Comparison of ENCODE assay signal across 11 cellular contexts in the genomic region with DNA sequence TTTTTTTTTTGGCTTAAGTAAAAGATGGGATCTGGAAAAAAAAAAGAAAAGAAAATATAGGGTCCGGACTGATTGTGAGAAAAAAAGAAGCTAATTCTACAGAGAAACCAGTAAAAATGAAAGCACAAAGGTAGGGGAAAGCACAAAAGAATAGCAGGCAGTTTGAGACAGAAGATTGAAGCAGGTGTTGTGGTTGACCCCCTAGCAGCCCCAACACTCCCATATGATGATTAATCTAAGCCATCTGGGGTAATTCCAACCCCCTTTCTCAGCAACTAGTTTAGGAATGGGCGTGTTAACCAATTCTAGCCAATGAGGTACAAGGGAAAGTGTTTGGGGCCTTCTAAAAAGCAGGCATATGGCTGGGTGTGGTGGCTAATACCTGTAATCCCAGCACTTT.
A peak's percentile ranks its signal among the peaks of the same experiment; 100 is the strongest.
DNase-seq lines count a peak whose midpoint lies in the region; ATAC-seq and TF ChIP-seq lines count a peak whose summit lies in the region.
"Had no signal": no experiment of that assay in that cellular context is flagged by ENCODE, and none has a peak within 500 bp of the region (broad histone marks: within the 10 kb centered on the region; RNA-seq: fewer than 3 reads in every experiment).

No MANE protein-coding gene starts in this region.

- peaks cover 7% of the 10 kb centered on the region; the same call in 1 of the 2 replicates for H3K79me2 ChIP-seq in Karpas-422 (ENCODE audit: low read length)

- H3K4me1 ChIP-seq in Karpas-422 (ENCODE audit: low read length) (peaks cover 12% of the 10 kb centered on the region), Caco-2 (no peaks in the 10 kb centered on the region)

- no peak overlapping the region for H3K4me3 ChIP-seq in Karpas-422 (ENCODE audit: low read length)
- H3K4me3 ChIP-seq in Caco-2 (ENCODE audit: low read depth, low read length): no peak overlapping the region
- H3K4me3 ChIP-seq: BLaER1 treated with 17β-estradiol and CSF1 and Interleukin-3, amounts not matched to agents 10 nM and 100 nM; heart right ventricle had no signal

- no peak for TF ChIP-seq CTCF in natural killer cell (IDR thresholded peaks at IDR 0.05)
- TF ChIP-seq CTCF in Caco-2 (IDR thresholded peaks at IDR 0.05; ENCODE audit: insufficient read depth in 1 of 2, low read depth in 1 of 2, low read length in 1 of 2, severe bottlenecking in 1 of 2, unreplicated experiment in 1 of 2): no peak

- H3K9ac ChIP-seq in Karpas-422 (ENCODE audit: low read length): no peak overlapping the region
- H3K9ac ChIP-seq: BLaER1 treated with 17β-estradiol and CSF1 and Interleukin-3, amounts not matched to agents 10 nM and 100 nM had no signal

- H4K20me1 ChIP-seq in Karpas-422 (ENCODE audit: insufficient read depth, low read depth, low read length): no peaks in the 10 kb centered on the region
- H4K20me1 ChIP-seq: BLaER1 treated with 17β-estradiol and CSF1 and Interleukin-3, amounts not matched to agents 10 nM and 100 nM had no signal

- H3K27ac ChIP-seq in Karpas-422 (ENCODE audit: low read length): peak overlapping the region; percentile 1; the same call in 1 of the 2 replicates

- no peaks in the 10 kb centered on the region for H3K27me3 Mint-ChIP-seq in natural killer cell treated with Interleukin-12 subunit alpha and Interleukin-12 subunit beta and Interleukin-15 and Interleukin-18, amount 100 ng/mL, for 72 hours
- H3K27me3 Mint-ChIP-seq in natural killer cell (ENCODE audit: low read depth in 2 of 2) (no peaks in the 10 kb centered on the region), Caco-2 (ENCODE audit: insufficient read depth, unreplicated experiment) (no peaks in the 10 kb centered on the region)

- no peak overlapping the region for H2AFZ ChIP-seq in Karpas-422 (ENCODE audit: low read length)

- H3K4me3 Mint-ChIP-seq in natural killer cell treated with Interleukin-12 subunit alpha and Interleukin-12 subunit beta and Interleukin-15 and Interleukin-18, amount 100 ng/mL, for 72 hours: peak overlapping the region; percentile 69
- no peak overlapping the region for H3K4me3 Mint-ChIP-seq in natural killer cell
- no peak overlapping the region for H3K4me3 Mint-ChIP-seq in Caco-2 (ENCODE audit: unreplicated experiment)

- POLR2A ChIA-PET in Caco-2 (lab: Charles Lee): no interaction called here

- H3K36me3 ChIP-seq in Karpas-422 (ENCODE audit: insufficient read depth, low read length) (peaks cover 18% of the 10 kb centered on the region), Caco-2 (ENCODE audit: control insufficient read depth, insufficient read depth, low read length) (no peaks in the 10 kb centered on the region)

- peaks cover 5% of the 10 kb centered on the region for H3K9me3 Mint-ChIP-seq in natural killer cell treated with Interleukin-12 subunit alpha and Interleukin-12 subunit beta and Interleukin-15 and Interleukin-18, amount 100 ng/mL, for 72 hours
- peaks cover 0 to 3% of the 10 kb centered on the region in 2 donors for H3K9me3 Mint-ChIP-seq in natural killer cell
- H3K9me3 Mint-ChIP-seq in Caco-2 (ENCODE audit: unreplicated experiment): no peaks in the 10 kb centered on the region

- no peaks in the 10 kb centered on the region for H3K9me2 ChIP-seq in Karpas-422 (replicated peaks; ENCODE audit: insufficient read depth, low read length)

- H3K27ac Mint-ChIP-seq in natural killer cell treated with Interleukin-12 subunit alpha and Interleukin-12 subunit beta and Interleukin-15 and Interleukin-18, amount 100 ng/mL, for 72 hours: peak overlapping the region; percentile 99
- H3K27ac Mint-ChIP-seq in natural killer cell (no peak overlapping the region), Caco-2 (ENCODE audit: unreplicated experiment) (no peak overlapping the region)

- CTCF ChIA-PET in Caco-2 (lab: Charles Lee): interaction anchor here (0.7 kb wide), 1 partner anchor 1292 kb away, joined by 4 read pairs; no protein-coding TSS in a partner anchor

- no peak overlapping the region for H3K4me2 ChIP-seq in Karpas-422 (ENCODE audit: low read depth, low read length, poor library complexity, severe bottlenecking)

- peak; percentile 46 to 67 for ATAC-seq in natural killer cell treated with Interleukin-12 subunit alpha and Interleukin-12 subunit beta and Interleukin-15 and Interleukin-18, amount 100 ng/mL, for 72 hours
- no peak for ATAC-seq in natural killer cell
- peak; percentile 77 for ATAC-seq in HG02623 (IDR thresholded peaks at IDR 0.05; ENCODE audit: unreplicated experiment)
- ATAC-seq in stimulated activated naive CD8-positive, alpha-beta T cell treated with anti-CD3 and anti-CD28 coated beads, Interleukin-15, Interleukin-2, amounts not matched to agents 100 U/mL and 50 U/mL, for 24 hours: peak; percentile 75
- ATAC-seq: heart right ventricle had no signal

- H3K9me3 ChIP-seq in Karpas-422 (ENCODE audit: low read length): no peaks in the 10 kb centered on the region
- H3K9me3 ChIP-seq in Caco-2: no peaks in the 10 kb centered on the region

- no TSS peak for BruUV-seq in Caco-2 (replicated peaks; lab: Mats Ljungman, UMichigan)

- intact Hi-C loops in natural killer cell (cut with micrococcal nuclease): no loop called here
- intact Hi-C loops in Caco-2 (cut with micrococcal nuclease; ENCODE audit: unreplicated experiment): no loop called here

- peaks cover 20% of the 10 kb centered on the region for H3K36me3 Mint-ChIP-seq in natural killer cell treated with Interleukin-12 subunit alpha and Interleukin-12 subunit beta and Interleukin-15 and Interleukin-18, amount 100 ng/mL, for 72 hours
- H3K36me3 Mint-ChIP-seq in natural killer cell (no peaks in the 10 kb centered on the region), Caco-2 (ENCODE audit: insufficient read depth, unreplicated experiment) (peaks cover 17% of the 10 kb centered on the region)

- DNase-seq in natural killer cell treated with Interleukin-12 subunit alpha and Interleukin-12 subunit beta and Interleukin-15 and Interleukin-18, amount 100 ng/mL, for 72 hours (ENCODE audit: low spot score): no peak
- DNase-seq in natural killer cell (no peak), Karpas-422 (no peak), Caco-2 (no peak), HUDEP-2 (lab: John Stamatoyannopoulos, UW; ENCODE audit: unreplicated experiment in 76 of 76) (no peak)
- no peak for DNase-seq in stimulated activated naive CD8-positive, alpha-beta T cell treated with anti-CD3 and anti-CD28 coated beads, Interleukin-15, Interleukin-2, amounts not matched to agents 100 U/mL and 50 U/mL, for 24 hours
- DNase-seq in NK-92 treated with Interleukin-12 subunit alpha and Interleukin-12 subunit beta, amount 100 ng/mL, for 24 hours (lab: John Stamatoyannopoulos, UW): no peak
- DNase-seq: anterior cingulate cortex, heart right ventricle had no signal

- H3K27me3 ChIP-seq in Karpas-422 (ENCODE audit: low read length) (no peaks in the 10 kb centered on the region), Caco-2 (replicated peaks; ENCODE audit: control insufficient read depth, insufficient read depth, low read length) (no peaks in the 10 kb centered on the region)
- H3K27me3 ChIP-seq: BLaER1 treated with 17β-estradiol and CSF1 and Interleukin-3, amounts not matched to agents 10 nM and 100 nM; heart right ventricle had no signal

- peaks cover 45 to 52% of the 10 kb centered on the region in 2 donors for H3K4me1 Mint-ChIP-seq in natural killer cell treated with Interleukin-12 subunit alpha and Interleukin-12 subunit beta and Interleukin-15 and Interleukin-18, amount 100 ng/mL, for 72 hours (ENCODE audit: low read depth in 2 of 2)
- peaks cover 6 to 16% of the 10 kb centered on the region in 2 donors for H3K4me1 Mint-ChIP-seq in natural killer cell
- H3K4me1 Mint-ChIP-seq in Caco-2 (ENCODE audit: low read depth, unreplicated experiment): no peaks in the 10 kb centered on the region

Comparison
In these comparisons a context has a peak if more than half of its experiments do, and no peak if none do; other contexts are left out.
1. ATAC-seq: peak in natural killer cell treated with Interleukin-12 subunit alpha and Interleukin-12 subunit beta and Interleukin-15 and Interleukin-18, amount 100 ng/mL, for 72 hours (2 of 2), HG02623 (single experiment) and stimulated activated naive CD8-positive, alpha-beta T cell treated with anti-CD3 and anti-CD28 coated beads, Interleukin-15, Interleukin-2, amounts not matched to agents 100 U/mL and 50 U/mL, for 24 hours (single experiment); none in natural killer cell (0 of 3).
2. H3K27ac Mint-ChIP-seq: peak in natural killer cell treated with Interleukin-12 subunit alpha and Interleukin-12 subunit beta and Interleukin-15 and Interleukin-18, amount 100 ng/mL, for 72 hours (2 of 2); none in natural killer cell (0 of 2) and Caco-2 (single experiment).